ENCODE assay signal across 10 cellular contexts in genomic region chr2:25273985-25274550, GRCh38.
DNase-seq lines count a peak whose midpoint lies in the region; ATAC-seq and TF ChIP-seq lines count a peak whose summit lies in the region.
"Had no signal": no experiment of that assay in that cellular context is flagged by ENCODE, and none has a peak within 500 bp of the region (broad histone marks: within the 10 kb centered on the region; RNA-seq: fewer than 3 reads in every experiment).

No MANE protein-coding gene starts in this region.

- H3K4me3 Mint-ChIP-seq in T-cell: peak overlapping the region; percentile 21 to 71 (median 56)
- peak overlapping the region; percentile 48 for H3K4me3 Mint-ChIP-seq in dendritic cell treated with granulocyte-macrophage colony-stimulating factor and Interleukin-4, amounts not matched to agents 40 ng/mL and 50 ng/mL, for 4 days

- no peaks in the 10 kb centered on the region for H3K9me3 ChIP-seq in BLaER1 treated with 17β-estradiol and CSF1 and Interleukin-3, amounts not matched to agents 10 nM and 100 nM (replicated peaks in 1 of 11)
- no peaks in the 10 kb centered on the region for H3K9me3 ChIP-seq in osteoblast (ENCODE audit: low read depth, low read length)

- H3K9me3 Mint-ChIP-seq in T-cell: no peaks in the 10 kb centered on the region
- no peaks in the 10 kb centered on the region for H3K9me3 Mint-ChIP-seq in dendritic cell treated with granulocyte-macrophage colony-stimulating factor and Interleukin-4, amounts not matched to agents 40 ng/mL and 50 ng/mL, for 4 days

- H3K27me3 Mint-ChIP-seq in T-cell: no peaks in the 10 kb centered on the region
- no peaks in the 10 kb centered on the region for H3K27me3 Mint-ChIP-seq in dendritic cell treated with granulocyte-macrophage colony-stimulating factor and Interleukin-4, amounts not matched to agents 40 ng/mL and 50 ng/mL, for 4 days

- H3K36me3 ChIP-seq in BLaER1 treated with 17β-estradiol and CSF1 and Interleukin-3, amounts not matched to agents 10 nM and 100 nM: peaks cover 14 to 40% (median 26%) of the 10 kb centered on the region in 11 experiments
- peaks cover 5% of the 10 kb centered on the region for H3K36me3 ChIP-seq in osteoblast (ENCODE audit: insufficient read depth, low read length)

- H3K27me3 ChIP-seq in BLaER1 treated with 17β-estradiol and CSF1 and Interleukin-3, amounts not matched to agents 10 nM and 100 nM: no peaks in the 10 kb centered on the region
- no peaks in the 10 kb centered on the region for H3K27me3 ChIP-seq in osteoblast (ENCODE audit: insufficient read depth, low read length)

- peak overlapping the region in 1 of 10 experiments; percentile 15; a peak in 1 of 20 replicates for H3K4me3 ChIP-seq in BLaER1 treated with 17β-estradiol and CSF1 and Interleukin-3, amounts not matched to agents 10 nM and 100 nM
- H3K4me3 ChIP-seq in osteoblast (ENCODE audit: insufficient read depth, low read length): no peak overlapping the region

- H3K4me1 Mint-ChIP-seq in T-cell: peaks cover 66 to 74% (median 69%) of the 10 kb centered on the region in 3 donors
- peaks cover 53% of the 10 kb centered on the region for H3K4me1 Mint-ChIP-seq in dendritic cell treated with granulocyte-macrophage colony-stimulating factor and Interleukin-4, amounts not matched to agents 40 ng/mL and 50 ng/mL, for 4 days (ENCODE audit: low read depth)

- peak overlapping the region; percentile 54 to 97 (median 92); a peak in 21 of 22 replicates for H3K27ac ChIP-seq in BLaER1 treated with 17β-estradiol and CSF1 and Interleukin-3, amounts not matched to agents 10 nM and 100 nM
- H3K27ac ChIP-seq in osteoblast (ENCODE audit: low read depth, low read length): no peak overlapping the region
- H3K27ac ChIP-seq: VCaP had no signal

- CTCF ChIA-PET in T-cell (lab: Charles Lee): interaction anchor here in 1 of 2 donors (0.8 to 1.9 kb wide), 8 partner anchors 12 to 103 kb away, joined by 3 to 12 read pairs (median 6); no protein-coding TSS in a partner anchor

- no peak overlapping the region for H2AFZ ChIP-seq in osteoblast (ENCODE audit: low read length)

- POLR2A ChIA-PET in T-cell (lab: Charles Lee): interaction anchor here (0.7 to 1.3 kb wide), 6 partner anchors 9 to 46 kb away, joined by 3 to 5 read pairs (median 4); no protein-coding TSS in a partner anchor

- H3K27ac Mint-ChIP-seq in T-cell: peak overlapping the region; percentile 96 to 99
- peak overlapping the region; percentile 90 for H3K27ac Mint-ChIP-seq in dendritic cell treated with granulocyte-macrophage colony-stimulating factor and Interleukin-4, amounts not matched to agents 40 ng/mL and 50 ng/mL, for 4 days

- DNase-seq in T-cell (peak in 2 of 34 experiments; percentile 22 to 30), osteoblast (ENCODE audit: insufficient read length, low spot score, missing footprints) (peak; percentile 85), activated gamma-delta T cell (lab: John Stamatoyannopoulos, UW) (no peak), hippocampal formation (lab: John Stamatoyannopoulos, UW) (no peak)
- DNase-seq: KG1 had no signal

- peaks cover 64 to 68% (median 66%) of the 10 kb centered on the region in 10 experiments for H3K4me1 ChIP-seq in BLaER1 treated with 17β-estradiol and CSF1 and Interleukin-3, amounts not matched to agents 10 nM and 100 nM
- H3K4me1 ChIP-seq in osteoblast (ENCODE audit: insufficient read depth, low read length): peaks cover 6% of the 10 kb centered on the region

- ATAC-seq in T-cell (replicated peaks in 1 of 4): peak in 1 of 4 experiments; percentile 10
- no peak for ATAC-seq in HG03045 (IDR thresholded peaks at IDR 0.05; ENCODE audit: unreplicated experiment)
- no peak for ATAC-seq in GM18873 (IDR thresholded peaks at IDR 0.05; ENCODE audit: low FRiP score, unreplicated experiment)

- intact Hi-C loops in dendritic cell treated with granulocyte-macrophage colony-stimulating factor and Interleukin-4, amounts not matched to agents 40 ng/mL and 50 ng/mL, for 4 days (cut with micrococcal nuclease): loop anchor here (10.0 kb wide), 2 partner anchors 71 to 291 kb away; partner anchors contain the start of gene DNMT3A

- peak overlapping the region; percentile 91 to 98 (median 95) for H3K4me2 ChIP-seq in BLaER1 treated with 17β-estradiol and CSF1 and Interleukin-3, amounts not matched to agents 10 nM and 100 nM
- H3K4me2 ChIP-seq in osteoblast (ENCODE audit: insufficient read depth, low read length): no peak overlapping the region

- H3K9ac ChIP-seq in BLaER1 treated with 17β-estradiol and CSF1 and Interleukin-3, amounts not matched to agents 10 nM and 100 nM: peak overlapping the region; percentile 25 to 90 (median 84); a peak in 17 of 22 replicates

- no peak for TF ChIP-seq CTCF in osteoblast (IDR thresholded peaks at IDR 0.05; ENCODE audit: extremely low read depth, low read depth, low read length)

- H4K20me1 ChIP-seq in BLaER1 treated with 17β-estradiol and CSF1 and Interleukin-3, amounts not matched to agents 10 nM and 100 nM: no peaks in the 10 kb centered on the region
- no peaks in the 10 kb centered on the region for H4K20me1 ChIP-seq in osteoblast (ENCODE audit: insufficient read depth, low read length)

- no peaks in the 10 kb centered on the region for H3K79me2 ChIP-seq in osteoblast (ENCODE audit: insufficient read depth, low read length)

- peaks cover 21% of the 10 kb centered on the region for H3K36me3 Mint-ChIP-seq in T-cell
- peaks cover 45% of the 10 kb centered on the region for H3K36me3 Mint-ChIP-seq in dendritic cell treated with granulocyte-macrophage colony-stimulating factor and Interleukin-4, amounts not matched to agents 40 ng/mL and 50 ng/mL, for 4 days (ENCODE audit: low read depth)
